8 cellular contexts compared by ENCODE assay signal in genomic region chr13:94620286-94620896, GRCh38. TPM values are rescaled to one million over a fixed set of nuclear protein-coding genes. Genes with fewer than 3 reads are reported as not detected.
A peak's percentile ranks its signal among the peaks of the same experiment; 100 is the strongest.
DNase-seq lines count a peak whose midpoint lies in the region; ATAC-seq, FAIRE-seq and TF ChIP-seq lines count a peak whose summit lies in the region.

No MANE protein-coding gene starts in this region.

- intact Hi-C loops in activated CD4-positive, alpha-beta memory T cell treated with anti-CD3 and anti-CD28 coated beads for 36 hours (cut with micrococcal nuclease): loop anchor here (5.0 kb wide), 1 partner anchor 37 kb away; no protein-coding TSS in a partner anchor
- intact Hi-C loops in kidney (cut with DNase I): no loop called here
- intact Hi-C loops in right cardiac atrium (cut with DNase I): no loop called here

- no peaks in the 10 kb centered on the region for H3K4me1 ChIP-seq in kidney (ENCODE audit: control insufficient read depth in 1 of 2, insufficient read depth in 1 of 2, low read depth in 1 of 2, low read length in 2 of 2)
- H3K4me1 ChIP-seq in right cardiac atrium (ENCODE audit: control insufficient read depth, insufficient read depth, low read length): no peaks in the 10 kb centered on the region

- H3K27ac Mint-ChIP-seq in activated CD4-positive, alpha-beta memory T cell treated with anti-CD3 and anti-CD28 coated beads for 36 hours: no peak overlapping the region

- peak; percentile 74 for TF ChIP-seq CTCF in AG09309 (IDR thresholded peaks at IDR 0.05; ENCODE audit: control insufficient read depth, insufficient read depth, low read depth, low read length, missing control alignments)
- peak; percentile 74 for TF ChIP-seq CTCF in GM12872 (IDR thresholded peaks at IDR 0.05; ENCODE audit: insufficient read depth, low read depth, low read length)
- peak; percentile 75 for TF ChIP-seq CTCF in HFF-Myc (IDR thresholded peaks at IDR 0.05; ENCODE audit: low read depth, low read length, missing control alignments)
- TF ChIP-seq CTCF in kidney (IDR thresholded peaks at IDR 0.05; ENCODE audit: borderline replicate concordance, extremely low read depth, insufficient read depth): peak; percentile 21

- peaks cover 35% of the 10 kb centered on the region for H3K36me3 Mint-ChIP-seq in activated CD4-positive, alpha-beta memory T cell treated with anti-CD3 and anti-CD28 coated beads for 36 hours

- WGBS in right cardiac atrium: 84% methylated on average over 2 of the region's 2 CpGs

- H3K9me3 Mint-ChIP-seq in activated CD4-positive, alpha-beta memory T cell treated with anti-CD3 and anti-CD28 coated beads for 36 hours: no peaks in the 10 kb centered on the region

- CTCF ChIA-PET in activated CD4-positive, alpha-beta memory T cell treated with anti-CD3 and anti-CD28 coated beads for 36 hours (lab: Charles Lee): interaction anchor here (0.6 to 7.7 kb wide), 16 partner anchors 9 to 782 kb away, joined by 3 to 174 read pairs (median 4); partner anchors contain the start of gene TGDS

- no peak overlapping the region for H3K4me3 Mint-ChIP-seq in activated CD4-positive, alpha-beta memory T cell treated with anti-CD3 and anti-CD28 coated beads for 36 hours

- DNase-seq in AG09309 (ENCODE audit: low read depth): no peak
- DNase-seq in HFF-Myc (ENCODE audit: extremely low read depth, low read depth): no peak
- peak; percentile 33 for DNase-seq in NCI-H1105 (lab: John Stamatoyannopoulos, UW)
- DNase-seq in activated CD4-positive, alpha-beta memory T cell treated with anti-CD3 and anti-CD28 coated beads for 36 hours: peak; percentile 40
- no peak for DNase-seq in kidney
- no peak for DNase-seq in effector CD8-positive, alpha-beta T cell (lab: John Stamatoyannopoulos, UW)
- DNase-seq in right cardiac atrium: no peak

- peaks cover 3% of the 10 kb centered on the region in 2 donors for H3K36me3 ChIP-seq in kidney (ENCODE audit: control insufficient read depth in 1 of 2, insufficient read depth in 2 of 2, low read length in 2 of 2)

- no peak for FAIRE-seq in kidney (lab: Jason Lieb, UNC)

- no peak overlapping the region for H3K9ac ChIP-seq in kidney (ENCODE audit: low read length in 2 of 2)

- H3K27ac ChIP-seq in kidney (ENCODE audit: low read depth in 2 of 2, low read length in 2 of 2): no peak overlapping the region
- H3K27ac ChIP-seq in right cardiac atrium (ENCODE audit: low read length): no peak overlapping the region

- ATAC-seq in right cardiac atrium: no peak

- peaks cover 9% of the 10 kb centered on the region for H3K4me1 Mint-ChIP-seq in activated CD4-positive, alpha-beta memory T cell treated with anti-CD3 and anti-CD28 coated beads for 36 hours (ENCODE audit: low read depth)

- no peaks in the 10 kb centered on the region for H3K27me3 ChIP-seq in right cardiac atrium (ENCODE audit: control insufficient read depth, insufficient read depth)

- POLR2A ChIA-PET in activated CD4-positive, alpha-beta memory T cell treated with anti-CD3 and anti-CD28 coated beads for 36 hours (lab: Charles Lee): no interaction called here

- H3K9me3 ChIP-seq in kidney (ENCODE audit: control insufficient read depth in 1 of 2, low read length in 2 of 2) (no peaks in the 10 kb centered on the region), right cardiac atrium (ENCODE audit: control insufficient read depth, low read length) (no peaks in the 10 kb centered on the region)

- no peak overlapping the region for H3K4me3 ChIP-seq in AG09309 (ENCODE audit: control insufficient read depth, low read depth, low read length)
- no peak overlapping the region for H3K4me3 ChIP-seq in HFF-Myc (replicated peaks; ENCODE audit: low read depth, low read length)
- no peak overlapping the region for H3K4me3 ChIP-seq in kidney (ENCODE audit: low read length in 2 of 2)
- H3K4me3 ChIP-seq in right cardiac atrium (ENCODE audit: low read length): no peak overlapping the region

- H3K27me3 Mint-ChIP-seq in activated CD4-positive, alpha-beta memory T cell treated with anti-CD3 and anti-CD28 coated beads for 36 hours: no peaks in the 10 kb centered on the region

RNA-seq across cellular contexts. Expression of gene GPR180, which starts 18.7 kb away (rescaled TPM):
- total RNA-seq in activated CD4-positive, alpha-beta memory T cell treated with anti-CD3 and anti-CD28 coated beads for 36 hours: 1 to 10 TPM; 9.1 to 9.7 TPM
- 5.2 TPM for total RNA-seq in kidney
- 1.8 TPM for polyA plus RNA-seq in kidney (ENCODE audit: insufficient read depth, low read depth, low replicate concordance)
- total RNA-seq in right cardiac atrium: 1 to 10 TPM; 3.4 to 4.8 (median 4.1) TPM
- polyA plus RNA-seq in right cardiac atrium: 1.6 TPM

RNA-seq across cellular contexts. Expression of gene TGDS, which starts 24.4 kb away (rescaled TPM):
- total RNA-seq in activated CD4-positive, alpha-beta memory T cell treated with anti-CD3 and anti-CD28 coated beads for 36 hours: 10 to 100 TPM; 19.0 to 19.6 TPM
- total RNA-seq in kidney: 12.2 TPM
- 10.8 TPM for polyA plus RNA-seq in kidney (ENCODE audit: insufficient read depth, low read depth, low replicate concordance)
- total RNA-seq in right cardiac atrium: 1 to 10 TPM; 5.2 to 5.8 (median 5.5) TPM
- polyA plus RNA-seq in right cardiac atrium: 4.9 TPM

Comparison
In these comparisons a context has a peak if more than half of its experiments do, and no peak if none do; other contexts are left out.
1. DNase-seq: peak in NCI-H1105 (single experiment) and activated CD4-positive, alpha-beta memory T cell treated with anti-CD3 and anti-CD28 coated beads for 36 hours (single experiment); none in AG09309 (single experiment), HFF-Myc (single experiment), kidney (single experiment), effector CD8-positive, alpha-beta T cell (single experiment) and right cardiac atrium (0 of 3).
2. CTCF ChIP-seq: peak in every context shown above with its lines; median percentile 75 in HFF-Myc; 74 in AG09309; 74 in GM12872; 21 in kidney.